Comparison of ENCODE assay signal across 25 cellular contexts in genomic region chr5:109708813-109709212, GRCh38.
"Had no signal": no experiment of that assay in that cellular context is flagged by ENCODE, and none has a peak within 500 bp of the region (broad histone marks: within the 10 kb centered on the region; RNA-seq: fewer than 3 reads in every experiment).

No MANE protein-coding gene starts in this region.

- H3K36me3 ChIP-seq: brain microvascular endothelial cell, cardiac muscle cell, WERI-Rb-1 had no signal

- H3K27ac Mint-ChIP-seq: activated CD4-positive, alpha-beta memory T cell treated with anti-CD3 and anti-CD28 coated beads, Interleukin-2, amount 10 ng/mL, durations not matched to agents 7 days and 5 days; activated CD4-positive, alpha-beta T cell treated with anti-CD3 and anti-CD28 coated beads for 36 hours; activated naive CD4-positive, alpha-beta T cell treated with anti-CD3 and anti-CD28 coated beads for 36 hours; activated naive CD8-positive, alpha-beta T cell; activated T-helper 17 cell treated with anti-CD3 and anti-CD28 coated beads, Interleukin-2, amount 50 U/mL, for 72 hours had no signal

- H3K4me3 Mint-ChIP-seq: activated CD4-positive, alpha-beta memory T cell treated with anti-CD3 and anti-CD28 coated beads, Interleukin-2, amount 10 ng/mL, durations not matched to agents 7 days and 5 days; activated CD4-positive, alpha-beta T cell treated with anti-CD3 and anti-CD28 coated beads for 36 hours; activated naive CD4-positive, alpha-beta T cell treated with anti-CD3 and anti-CD28 coated beads for 36 hours; activated naive CD8-positive, alpha-beta T cell; activated T-helper 17 cell treated with anti-CD3 and anti-CD28 coated beads, Interleukin-2, amount 50 U/mL, for 72 hours had no signal

- H3K27ac ChIP-seq: brain microvascular endothelial cell, cardiac muscle cell, SK-N-MC, WERI-Rb-1 had no signal

- H3K27me3 ChIP-seq: brain microvascular endothelial cell, cardiac muscle cell had no signal

- ATAC-seq: activated CD4-positive, alpha-beta T cell treated with anti-CD3 and anti-CD28 coated beads for 36 hours; activated T-helper 17 cell treated with anti-CD3 and anti-CD28 coated beads, Interleukin-2, amount 50 U/mL, for 72 hours; Right ventricle myocardium inferior had no signal

- H3K27me3 Mint-ChIP-seq: activated CD4-positive, alpha-beta memory T cell treated with anti-CD3 and anti-CD28 coated beads, Interleukin-2, amount 10 ng/mL, durations not matched to agents 7 days and 5 days; activated CD4-positive, alpha-beta T cell treated with anti-CD3 and anti-CD28 coated beads for 36 hours; activated naive CD8-positive, alpha-beta T cell; activated T-helper 17 cell treated with anti-CD3 and anti-CD28 coated beads, Interleukin-2, amount 50 U/mL, for 72 hours had no signal

- DNase-seq: activated CD4-positive, alpha-beta memory T cell treated with anti-CD3 and anti-CD28 coated beads, Interleukin-2, amount 10 ng/mL, durations not matched to agents 7 days and 5 days; activated CD4-positive, alpha-beta T cell treated with anti-CD3 and anti-CD28 coated beads for 36 hours; activated CD4-positive, alpha-beta T cell treated with anti-CD3 and anti-CD28 coated beads, Interleukin-2, amount 50 U/mL, for 1 hour; activated gamma-delta T cell; activated naive CD4-positive, alpha-beta T cell treated with anti-CD3 and anti-CD28 coated beads for 36 hours; activated T-cell treated with anti-CD3 and anti-CD28 coated beads for 4 hours; activated T-cell treated with anti-CD3 and anti-CD28 coated beads, Interleukin-2, amount 50 U/mL, for 48 hours; brain microvascular endothelial cell; Kasumi-1; KBM-7; NCI-H1048; NCI-H146; NCI-H1930; NCI-H2171; NCI-H345; NCI-H510A; NCI-H526 treated with DMSO at 0.1 percent for 48 hours; NCI-H82; T-helper 1 cell; WERI-Rb-1 had no signal

- H3K4me3 ChIP-seq: cardiac muscle cell, SK-N-MC had no signal

- H3K9me3 Mint-ChIP-seq: activated CD4-positive, alpha-beta memory T cell treated with anti-CD3 and anti-CD28 coated beads, Interleukin-2, amount 10 ng/mL, durations not matched to agents 7 days and 5 days; activated naive CD4-positive, alpha-beta T cell treated with anti-CD3 and anti-CD28 coated beads for 36 hours; activated T-helper 17 cell treated with anti-CD3 and anti-CD28 coated beads, Interleukin-2, amount 50 U/mL, for 72 hours had no signal
